In genomic region chr5:119356384-119357188, GRCh38 we compare ENCODE assay signal across 8 cellular contexts. TPM values are rescaled to one million over a fixed set of nuclear protein-coding genes. Genes with fewer than 3 reads are reported as not detected.
DNase-seq lines count a peak whose midpoint lies in the region; ATAC-seq and TF ChIP-seq lines count a peak whose summit lies in the region.

No MANE protein-coding gene starts in this region.

- H3K27ac Mint-ChIP-seq in activated naive CD4-positive, alpha-beta T cell treated with anti-CD3 and anti-CD28 coated beads, Interleukin-2, amount 10 ng/mL, durations not matched to agents 7 days and 5 days: peak overlapping the region; percentile 88
- H3K27ac Mint-ChIP-seq in activated CD4-positive, alpha-beta memory T cell treated with anti-CD3 and anti-CD28 coated beads for 36 hours: peak overlapping the region; percentile 90

- intact Hi-C loops in activated CD4-positive, alpha-beta memory T cell treated with anti-CD3 and anti-CD28 coated beads for 36 hours (cut with micrococcal nuclease): no loop called here

- peaks cover 95% of the 10 kb centered on the region for H3K4me1 Mint-ChIP-seq in activated naive CD4-positive, alpha-beta T cell treated with anti-CD3 and anti-CD28 coated beads, Interleukin-2, amount 10 ng/mL, durations not matched to agents 7 days and 5 days
- H3K4me1 Mint-ChIP-seq in activated CD4-positive, alpha-beta memory T cell treated with anti-CD3 and anti-CD28 coated beads for 36 hours (ENCODE audit: low read depth): peaks cover 73% of the 10 kb centered on the region

- CTCF ChIA-PET in activated naive CD4-positive, alpha-beta T cell treated with anti-CD3 and anti-CD28 coated beads, Interleukin-2, amount 10 ng/mL, durations not matched to agents 7 days and 5 days (lab: Charles Lee): interaction anchor here (0.8 to 3.8 kb wide), 8 partner anchors 10 to 55 kb away, joined by 3 to 26 read pairs (median 8); no protein-coding TSS in a partner anchor
- CTCF ChIA-PET in activated CD4-positive, alpha-beta memory T cell treated with anti-CD3 and anti-CD28 coated beads for 36 hours (lab: Charles Lee): interaction anchor here (0.8 to 3.5 kb wide), 13 partner anchors 11 to 368 kb away, joined by 3 to 30 read pairs (median 5); partner anchors contain the start of gene DTWD2

- H3K9me3 ChIP-seq in right atrium auricular region: no peaks in the 10 kb centered on the region
- H3K9me3 ChIP-seq in skeletal muscle tissue (ENCODE audit: control insufficient read depth in 3 of 3, low read length in 3 of 3): no peaks in the 10 kb centered on the region
- H3K9me3 ChIP-seq in BE2C: no peaks in the 10 kb centered on the region

- H3K36me3 ChIP-seq in right atrium auricular region (no peaks in the 10 kb centered on the region), skeletal muscle tissue (ENCODE audit: control insufficient read depth in 3 of 3, insufficient read depth in 3 of 3, low read length in 3 of 3) (no peaks in the 10 kb centered on the region), BE2C (no peaks in the 10 kb centered on the region)

- ATAC-seq in HG03108 (IDR thresholded peaks at IDR 0.05; ENCODE audit: unreplicated experiment): no peak

- DNase-seq in activated naive CD4-positive, alpha-beta T cell treated with anti-CD3 and anti-CD28 coated beads, Interleukin-2, amount 10 ng/mL, durations not matched to agents 7 days and 5 days: no peak
- DNase-seq in activated naive CD4-positive, alpha-beta T cell treated with Interleukin-2 at 50 U/mL for 16 hours: no peak
- no peak for DNase-seq in activated CD4-positive, alpha-beta memory T cell treated with anti-CD3 and anti-CD28 coated beads for 36 hours
- DNase-seq in right atrium auricular region (ENCODE audit: low spot score) (no peak), RKO (ENCODE audit: low spot score) (no peak), BE2C (no peak)

- H3K4me3 Mint-ChIP-seq in activated naive CD4-positive, alpha-beta T cell treated with anti-CD3 and anti-CD28 coated beads, Interleukin-2, amount 10 ng/mL, durations not matched to agents 7 days and 5 days: peak overlapping the region; percentile 81
- peak overlapping the region; percentile 99 for H3K4me3 Mint-ChIP-seq in activated CD4-positive, alpha-beta memory T cell treated with anti-CD3 and anti-CD28 coated beads for 36 hours

- POLR2A ChIA-PET in activated CD4-positive, alpha-beta memory T cell treated with anti-CD3 and anti-CD28 coated beads for 36 hours (lab: Charles Lee): interaction anchor here (0.7 to 22.4 kb wide), 11 partner anchors 10 to 89 kb away, joined by 3 to 504 read pairs (median 6); no protein-coding TSS in a partner anchor

- H3K4me1 ChIP-seq in right atrium auricular region: peaks cover 0 to 8% of the 10 kb centered on the region in 2 donors
- peaks cover 7 to 9% (median 8%) of the 10 kb centered on the region in 3 donors for H3K4me1 ChIP-seq in skeletal muscle tissue (ENCODE audit: control insufficient read depth in 3 of 3, insufficient read depth in 3 of 3, low read length in 3 of 3)
- no peaks in the 10 kb centered on the region for H3K4me1 ChIP-seq in BE2C

- TF ChIP-seq CTCF in right atrium auricular region (IDR thresholded peaks at IDR 0.05) (no peak), BE2C (IDR thresholded peaks at IDR 0.05; ENCODE audit: low read depth, low read length) (no peak)

- H3K27me3 Mint-ChIP-seq in activated naive CD4-positive, alpha-beta T cell treated with anti-CD3 and anti-CD28 coated beads, Interleukin-2, amount 10 ng/mL, durations not matched to agents 7 days and 5 days: no peaks in the 10 kb centered on the region
- H3K27me3 Mint-ChIP-seq in activated CD4-positive, alpha-beta memory T cell treated with anti-CD3 and anti-CD28 coated beads for 36 hours: no peaks in the 10 kb centered on the region

- H3K4me3 ChIP-seq in right atrium auricular region: peak overlapping the region; percentile 47 to 57
- H3K4me3 ChIP-seq in skeletal muscle tissue (ENCODE audit: low read length in 3 of 3): peak overlapping the region; percentile 68 to 77 (median 71)
- H3K4me3 ChIP-seq in BE2C (ENCODE audit: low read depth, low read length): no peak overlapping the region; the same call in 1 of the 2 replicates

- peak overlapping the region; percentile 44 to 68 (median 66) for H3K9ac ChIP-seq in skeletal muscle tissue (ENCODE audit: low read depth in 1 of 3, low read length in 3 of 3)

- peak overlapping the region; percentile 13 to 46 for H3K27ac ChIP-seq in right atrium auricular region
- H3K27ac ChIP-seq in skeletal muscle tissue (ENCODE audit: low read depth, low read length): peak overlapping the region; percentile 38

- H3K27me3 ChIP-seq in right atrium auricular region (no peaks in the 10 kb centered on the region), skeletal muscle tissue (ENCODE audit: control insufficient read depth in 3 of 3, insufficient read depth in 3 of 3, low read length in 3 of 3) (peaks cover 0 to 14% (median 11%) of the 10 kb centered on the region in 3 donors), BE2C (peaks cover 53% of the 10 kb centered on the region)

- H3K36me3 Mint-ChIP-seq in activated naive CD4-positive, alpha-beta T cell treated with anti-CD3 and anti-CD28 coated beads, Interleukin-2, amount 10 ng/mL, durations not matched to agents 7 days and 5 days: peaks cover 57% of the 10 kb centered on the region
- H3K36me3 Mint-ChIP-seq in activated CD4-positive, alpha-beta memory T cell treated with anti-CD3 and anti-CD28 coated beads for 36 hours: peaks cover 51% of the 10 kb centered on the region

- no peaks in the 10 kb centered on the region for H3K9me3 Mint-ChIP-seq in activated naive CD4-positive, alpha-beta T cell treated with anti-CD3 and anti-CD28 coated beads, Interleukin-2, amount 10 ng/mL, durations not matched to agents 7 days and 5 days
- H3K9me3 Mint-ChIP-seq in activated CD4-positive, alpha-beta memory T cell treated with anti-CD3 and anti-CD28 coated beads for 36 hours: no peaks in the 10 kb centered on the region

RNA-seq across cellular contexts. Expression of gene TNFAIP8, which starts 0.8 kb away (rescaled TPM):
- 100 to 1,000 TPM; 153 to 159 TPM for total RNA-seq in activated CD4-positive, alpha-beta memory T cell treated with anti-CD3 and anti-CD28 coated beads for 36 hours
- total RNA-seq in right atrium auricular region: 1 to 10 TPM; 5.6 to 8.9 TPM
- 18.8 TPM for total RNA-seq in skeletal muscle tissue
- not detected for polyA plus RNA-seq in BE2C (2012; ENCODE audit: insufficient read depth, insufficient read length, low read depth)
